ENCODE assay signal across 8 cellular contexts in genomic region chr4:41216294-41217019, GRCh38. TPM values are rescaled to one million over a fixed set of nuclear protein-coding genes. Genes with fewer than 3 reads are reported as not detected.
A peak's percentile ranks its signal among the peaks of the same experiment; 100 is the strongest.
DNase-seq lines count a peak whose midpoint lies in the region; FAIRE-seq and TF ChIP-seq lines count a peak whose summit lies in the region.

No MANE protein-coding gene starts in this region.

- CTCF ChIA-PET in HEK293T (lab: Yijun Ruan, JAX), result interaction anchor here (0.6 to 0.7 kb wide), 3 partner anchors 12 to 377 kb away, joined by 3 to 4 read pairs (median 4); no protein-coding TSS in a partner anchor

- no peak for FAIRE-seq in bronchial epithelial cell (lab: Jason Lieb, UNC)

- TF ChIP-seq CTCF in GM12865 (IDR thresholded peaks at IDR 0.05; ENCODE audit: insufficient read depth, low read depth, low read length, missing control alignments), result peak; percentile 27
- peak; percentile 47 for TF ChIP-seq CTCF in bronchial epithelial cell (IDR thresholded peaks at IDR 0.05; ENCODE audit: insufficient read depth, low read length, severe bottlenecking)

- no peaks in the 10 kb centered on the region for H3K27me3 ChIP-seq in bronchial epithelial cell (ENCODE audit: control insufficient read depth, insufficient read depth, low read length)

- H3K4me3 ChIP-seq in GM12865 (ENCODE audit: low read depth, low read length) (peak overlapping the region; percentile 72), bronchial epithelial cell (ENCODE audit: low read depth, low read length) (peak overlapping the region; percentile 90)

- no peaks in the 10 kb centered on the region for H3K36me3 ChIP-seq in bronchial epithelial cell (ENCODE audit: control insufficient read depth, insufficient read depth, low read length)

- POLR2A ChIA-PET in HEK293T (lab: Yijun Ruan, JAX), result interaction anchor here (0.7 to 2.0 kb wide), 19 partner anchors 10 to 291 kb away, joined by 3 to 16 read pairs (median 4); partner anchors contain the start of gene UCHL1

- peak; percentile 92 for DNase-seq in GM12865 (ENCODE audit: low read depth)
- peak; percentile 77 for DNase-seq in HEK293T (ENCODE audit: extremely low spot score)
- DNase-seq in NCI-H1092 (lab: John Stamatoyannopoulos, UW), result peak; percentile 77
- DNase-seq in T follicular helper cell (ENCODE audit: low read depth), result peak; percentile 22
- DNase-seq in bronchial epithelial cell (ENCODE audit: low read depth), result peak; percentile 71
- DNase-seq in kidney glomerular epithelial cell (lab: John Stamatoyannopoulos, UW), result peak; percentile 74
- DNase-seq in stimulated activated CD4-positive, alpha-beta T cell treated with anti-CD3 and anti-CD28 coated beads, Interleukin-1b, Interleukin-23, amount 100 ng/mL, for 48 hours, result peak; percentile 78
- no peak for DNase-seq in KG1 (lab: John Stamatoyannopoulos, UW)

TF ChIP-seq in HEK293T, 16 proteins besides CTCF, POLR2A, EP300 and RAD21:
- TF ChIP-seq L3MBTL2 (conservative IDR thresholded peaks at IDR 0.05), result peak; percentile 54; the same call in 1 of the 2 replicates
- TF ChIP-seq FOXK2 (IDR thresholded peaks at IDR 0.05), result no peak

RNA-seq across cellular contexts. Expression of gene APBB2, which starts 2.1 kb away (rescaled TPM):
- total RNA-seq in bronchial epithelial cell, result 39.2 and 45.2 TPM in 2 replicates

RNA-seq across cellular contexts. Expression of gene UCHL1, which starts 40.3 kb away (rescaled TPM):
- 6.1 and 28.4 TPM in 2 replicates for total RNA-seq in bronchial epithelial cell
